In genomic region chr16:11576427-11577289, GRCh38 we compare ENCODE assay signal across 9 cellular contexts. TPM values are rescaled to one million over a fixed set of nuclear protein-coding genes. Genes with fewer than 3 reads are reported as not detected.
DNase-seq lines count a peak whose midpoint lies in the region; ATAC-seq and TF ChIP-seq lines count a peak whose summit lies in the region.
"Had no signal": no experiment of that assay in that cellular context is flagged by ENCODE, and none has a peak within 500 bp of the region (broad histone marks: within the 10 kb centered on the region; RNA-seq: fewer than 3 reads in every experiment).

No MANE protein-coding gene starts in this region.

- no peak for TF ChIP-seq POLR2A in stomach (IDR thresholded peaks at IDR 0.05)

- TF ChIP-seq CTCF in left ventricle myocardium inferior (IDR thresholded peaks at IDR 0.05; ENCODE audit: borderline replicate concordance) (no peak), stomach (IDR thresholded peaks at IDR 0.05) (no peak), endothelial cell (IDR thresholded peaks at IDR 0.05; ENCODE audit: unreplicated experiment) (no peak)

- H3K4me3 ChIP-seq in left ventricle myocardium inferior (no peak overlapping the region), stomach (no peak overlapping the region)
- H3K4me3 ChIP-seq: ovary had no signal

- no peak overlapping the region for H3K27ac Mint-ChIP-seq in endothelial cell (ENCODE audit: unreplicated experiment)

- DNase-seq in DMS53 treated with DMSO at 0.1 percent for 48 hours (lab: John Stamatoyannopoulos, UW; ENCODE audit: unreplicated experiment) (peak; percentile 14), M059J (ENCODE audit: low read depth) (peak; percentile 32), left ventricle myocardium inferior (peak; percentile 7), stomach (no peak), UCSD-AML1 (lab: John Stamatoyannopoulos, UW; ENCODE audit: unreplicated experiment) (no peak), dedifferentiated amniotic fluid mesenchymal stem cell (ENCODE audit: extremely low spot score) (no peak), endothelial cell (ENCODE audit: low spot score) (no peak)

- intact Hi-C loops in left ventricle myocardium inferior (cut with micrococcal nuclease) (no loop called here), stomach (cut with DNase I; ENCODE audit: low total_unique reads) (no loop called here)

- H3K4me1 ChIP-seq in left ventricle myocardium inferior = peaks cover 47% of the 10 kb centered on the region
- H3K4me1 ChIP-seq in stomach = peaks cover 45 to 98% (median 77%) of the 10 kb centered on the region in 4 donors

- H3K27ac ChIP-seq in left ventricle myocardium inferior (replicated peaks) = no peak overlapping the region
- H3K27ac ChIP-seq in stomach = no peak overlapping the region
- H3K27ac ChIP-seq: ovary had no signal

- no peaks in the 10 kb centered on the region for H3K36me3 Mint-ChIP-seq in endothelial cell (ENCODE audit: low read depth, unreplicated experiment)

- H3K4me3 Mint-ChIP-seq in endothelial cell (ENCODE audit: unreplicated experiment) = no peak overlapping the region

- H3K27me3 ChIP-seq in left ventricle myocardium inferior (ENCODE audit: low read depth) = no peaks in the 10 kb centered on the region
- H3K27me3 ChIP-seq in stomach = no peaks in the 10 kb centered on the region
- H3K27me3 ChIP-seq: ovary had no signal

- no peak for TF ChIP-seq EP300 in stomach (IDR thresholded peaks at IDR 0.05)

- peak; percentile 59 for ATAC-seq in GM19467 (IDR thresholded peaks at IDR 0.05; ENCODE audit: unreplicated experiment)

- no peaks in the 10 kb centered on the region for H3K9me3 Mint-ChIP-seq in endothelial cell (ENCODE audit: unreplicated experiment)

- peaks cover 7% of the 10 kb centered on the region for H3K27me3 Mint-ChIP-seq in endothelial cell (ENCODE audit: unreplicated experiment)

- H3K9me3 ChIP-seq in left ventricle myocardium inferior (replicated peaks) (no peaks in the 10 kb centered on the region), stomach (no peaks in the 10 kb centered on the region)
- H3K9me3 ChIP-seq: ovary had no signal

- peaks cover 6% of the 10 kb centered on the region for H3K4me1 Mint-ChIP-seq in endothelial cell (ENCODE audit: unreplicated experiment)

- WGBS in stomach, 5 donors = 54 to 65% (median 64%) methylated on average over 9 of the region's 9 CpGs

- H3K36me3 ChIP-seq in left ventricle myocardium inferior (peaks cover 8% of the 10 kb centered on the region), stomach (no peaks in the 10 kb centered on the region)
- H3K36me3 ChIP-seq: ovary had no signal

RNA-seq across cellular contexts. Expression of gene LITAF, which starts 10.1 kb away (rescaled TPM):
- total RNA-seq in M059J (2014; rRNA removed; shearing (Covaris generic)) = 68.6 and 95.0 TPM in 2 replicates
- total RNA-seq in left ventricle myocardium inferior (55.6 TPM), stomach (100 to 1,000 TPM in 1 of 5 donors, 10 to 100 TPM in 3, 1 to 10 TPM in 1; 9.8 to 211 (median 46.6) TPM), endothelial cell (ENCODE audit: unreplicated experiment) (70.9 TPM)
- 100 to 1,000 TPM in 2 of 3 donors, 10 to 100 TPM in 1; 43.7 to 124 (median 118) TPM for polyA plus RNA-seq in stomach

Comparison
In these comparisons a context has a peak if more than half of its experiments do, and no peak if none do; other contexts are left out.
1. DNase-seq: peak in DMS53 treated with DMSO at 0.1 percent for 48 hours (single experiment), M059J (single experiment) and left ventricle myocardium inferior (single experiment); none in stomach (single experiment), UCSD-AML1 (single experiment), dedifferentiated amniotic fluid mesenchymal stem cell (single experiment) and endothelial cell (single experiment).